In the genomic region with DNA sequence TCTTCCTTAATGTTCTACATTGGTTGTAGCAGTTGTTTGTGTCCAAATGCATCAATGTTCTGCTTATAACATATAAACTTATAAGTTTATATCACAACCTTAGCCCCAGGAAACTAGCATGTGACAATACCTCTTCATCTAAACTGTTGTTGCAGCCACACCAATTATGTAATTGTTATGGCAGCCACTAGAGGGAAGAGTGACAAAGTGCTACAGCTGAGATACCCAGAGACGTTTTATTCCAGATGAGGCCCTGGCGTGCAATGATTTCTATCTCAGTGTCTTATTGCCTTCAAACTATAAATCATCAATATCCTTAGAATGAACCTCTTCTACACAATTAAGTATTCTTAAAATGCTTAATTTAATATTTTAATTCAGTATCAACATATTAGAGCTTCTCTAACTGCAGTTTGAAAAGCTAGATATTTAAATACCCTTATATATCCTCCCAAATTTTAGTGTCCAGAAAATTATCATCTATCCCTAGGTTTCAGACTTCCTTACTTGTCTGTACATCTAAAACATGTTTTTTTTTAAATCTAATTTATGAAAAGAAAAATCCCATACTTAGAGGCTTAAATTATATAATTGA, we compare ENCODE assay signal across 8 cellular contexts.
DNase-seq lines count a peak whose midpoint lies in the region; ATAC-seq and TF ChIP-seq lines count a peak whose summit lies in the region.

No MANE protein-coding gene starts in this region.

- H3K9me3 ChIP-seq in gastrocnemius medialis (no peaks in the 10 kb centered on the region), sigmoid colon (no peaks in the 10 kb centered on the region)

- TF ChIP-seq CTCF in AG09309 (IDR thresholded peaks at IDR 0.05; ENCODE audit: control insufficient read depth, insufficient read depth, low read depth, low read length, missing control alignments), result peak; percentile 28
- TF ChIP-seq CTCF in endothelial cell (IDR thresholded peaks at IDR 0.05; ENCODE audit: unreplicated experiment), result peak; percentile 90
- peak; percentile 81 for TF ChIP-seq CTCF in progenitor cell of endocrine pancreas (IDR thresholded peaks at IDR 0.05; ENCODE audit: unreplicated experiment)
- no peak for TF ChIP-seq CTCF in gastrocnemius medialis (IDR thresholded peaks at IDR 0.05 in 4 of 5, conservative IDR thresholded peaks at IDR 0.05 in 1 of 5)
- TF ChIP-seq CTCF in sigmoid colon (IDR thresholded peaks at IDR 0.05), result peak in 2 of 4 experiments; percentile 19 to 35

- in situ Hi-C loops in gastrocnemius medialis (cut with MboI; ENCODE audit: low sequenced_read_pairs in 4 of 4), result no loop called here

- no peaks in the 10 kb centered on the region for H3K27me3 ChIP-seq in gastrocnemius medialis
- no peaks in the 10 kb centered on the region for H3K27me3 ChIP-seq in sigmoid colon

- WGBS in sigmoid colon, 2 donors, result 5 to 19% methylated on average over 2 of the region's 2 CpGs

- H3K36me3 Mint-ChIP-seq in endothelial cell (ENCODE audit: low read depth, unreplicated experiment) (no peaks in the 10 kb centered on the region), progenitor cell of endocrine pancreas (ENCODE audit: insufficient read depth) (no peaks in the 10 kb centered on the region)

- H3K27ac ChIP-seq in gastrocnemius medialis, result no peak overlapping the region
- H3K27ac ChIP-seq in sigmoid colon, result no peak overlapping the region

- no peak for TF ChIP-seq EP300 in sigmoid colon (IDR thresholded peaks at IDR 0.05)

- DNase-seq in AG09309 (ENCODE audit: low read depth) (no peak), NCI-H748 (lab: John Stamatoyannopoulos, UW; ENCODE audit: unreplicated experiment) (peak; percentile 52), endothelial cell (ENCODE audit: low spot score) (peak; percentile 38), progenitor cell of endocrine pancreas (ENCODE audit: low spot score, unreplicated experiment) (no peak), gastrocnemius medialis (no peak), sigmoid colon (no peak)

- H3K27ac Mint-ChIP-seq in endothelial cell (ENCODE audit: unreplicated experiment), result no peak overlapping the region
- H3K27ac Mint-ChIP-seq in progenitor cell of endocrine pancreas, result no peak overlapping the region

- no peak for TF ChIP-seq POLR2A in gastrocnemius medialis (IDR thresholded peaks at IDR 0.05)
- TF ChIP-seq POLR2A in sigmoid colon (IDR thresholded peaks at IDR 0.05), result no peak

- ATAC-seq in GM18517 (IDR thresholded peaks at IDR 0.05; ENCODE audit: unreplicated experiment) (peak; percentile 71), HG03064 (IDR thresholded peaks at IDR 0.05; ENCODE audit: low read depth, unreplicated experiment) (peak; percentile 76), gastrocnemius medialis (no peak)

- no peaks in the 10 kb centered on the region for H3K27me3 Mint-ChIP-seq in endothelial cell (ENCODE audit: unreplicated experiment)
- no peaks in the 10 kb centered on the region for H3K27me3 Mint-ChIP-seq in progenitor cell of endocrine pancreas

- no peaks in the 10 kb centered on the region for H3K36me3 ChIP-seq in gastrocnemius medialis
- H3K36me3 ChIP-seq in sigmoid colon, result no peaks in the 10 kb centered on the region

- H3K4me3 Mint-ChIP-seq in endothelial cell (ENCODE audit: unreplicated experiment) (no peak overlapping the region), progenitor cell of endocrine pancreas (ENCODE audit: low read depth) (no peak overlapping the region)

- intact Hi-C loops in gastrocnemius medialis (cut with DNase I; ENCODE audit: low total_unique reads), result no loop called here
- intact Hi-C loops in sigmoid colon (cut with DNase I), result no loop called here

- H3K4me1 ChIP-seq in gastrocnemius medialis (no peaks in the 10 kb centered on the region), sigmoid colon (no peaks in the 10 kb centered on the region)

- H3K9me3 Mint-ChIP-seq in endothelial cell (ENCODE audit: unreplicated experiment) (no peaks in the 10 kb centered on the region), progenitor cell of endocrine pancreas (ENCODE audit: low read depth) (no peaks in the 10 kb centered on the region)

- H3K4me3 ChIP-seq in AG09309 (ENCODE audit: control insufficient read depth, low read depth, low read length) (no peak overlapping the region), gastrocnemius medialis (no peak overlapping the region), sigmoid colon (no peak overlapping the region)

- H3K4me1 Mint-ChIP-seq in endothelial cell (ENCODE audit: unreplicated experiment), result no peaks in the 10 kb centered on the region
- H3K4me1 Mint-ChIP-seq in progenitor cell of endocrine pancreas (ENCODE audit: low read depth), result no peaks in the 10 kb centered on the region

Comparison
In these comparisons a context has a peak if more than half of its experiments do, and no peak if none do; other contexts are left out.
1. DNase-seq: peak in NCI-H748 (single experiment) and endothelial cell (single experiment); none in AG09309 (single experiment), progenitor cell of endocrine pancreas (single experiment), gastrocnemius medialis (0 of 2) and sigmoid colon (single experiment).
2. CTCF ChIP-seq: peak in AG09309 (single experiment), endothelial cell (single experiment) and progenitor cell of endocrine pancreas (single experiment); none in gastrocnemius medialis (0 of 5).
3. ATAC-seq: peak in GM18517 (single experiment) and HG03064 (single experiment); none in gastrocnemius medialis (0 of 2).